In genomic region chr6:132194529-132194928, GRCh38 we compare ENCODE assay signal across 19 cellular contexts.
DNase-seq lines count a peak whose midpoint lies in the region; ATAC-seq, FAIRE-seq and TF ChIP-seq lines count a peak whose summit lies in the region.
"Had no signal": no experiment of that assay in that cellular context is flagged by ENCODE, and none has a peak within 500 bp of the region (broad histone marks: within the 10 kb centered on the region; RNA-seq: fewer than 3 reads in every experiment).

No MANE protein-coding gene starts in this region.

- H2AFZ ChIP-seq in GM12878 (ENCODE audit: control insufficient read depth, low read depth, low read length) (no peak overlapping the region), Karpas-422 (ENCODE audit: low read length) (no peak overlapping the region)
- H2AFZ ChIP-seq: GM23248 had no signal

- no TSS peak for BruUV-seq in GM12878 (replicated peaks; lab: Mats Ljungman, UMichigan)

- TF ChIP-seq RAD21 in GM12878 (IDR thresholded peaks at IDR 0.05; ENCODE audit: insufficient read depth, low read depth, low read length): no peak

- FAIRE-seq in GM12878 (lab: Jason Lieb, UNC): no peak
- FAIRE-seq: D721Med, GM12892, H54 had no signal

- intact Hi-C loops in GM12878 (cut with micrococcal nuclease; ENCODE audit: unreplicated experiment) (no loop called here), lower lobe of right lung (cut with DNase I) (no loop called here)

- H3K36me3 ChIP-seq in GM12878 (ENCODE audit: control insufficient read depth in 2 of 2, insufficient read depth in 2 of 2, low read length in 1 of 2) (no peaks in the 10 kb centered on the region), lower lobe of right lung (no peaks in the 10 kb centered on the region), Karpas-422 (ENCODE audit: insufficient read depth, low read length) (no peaks in the 10 kb centered on the region)

- H3K27me3 ChIP-seq in GM12878 (replicated peaks in 1 of 2; ENCODE audit: control insufficient read depth in 2 of 2, insufficient read depth in 2 of 2, low read length in 1 of 2): no peaks in the 10 kb centered on the region
- no peaks in the 10 kb centered on the region for H3K27me3 ChIP-seq in lower lobe of right lung (ENCODE audit: low read depth)
- H3K27me3 ChIP-seq in Karpas-422 (ENCODE audit: low read length): no peaks in the 10 kb centered on the region

- H3K9me3 Mint-ChIP-seq in activated CD4-positive, alpha-beta memory T cell treated with anti-CD3 and anti-CD28 coated beads, Interleukin-2, amount 10 ng/mL, durations not matched to agents 7 days and 5 days: no peaks in the 10 kb centered on the region
- H3K9me3 Mint-ChIP-seq: CD4-positive, alpha-beta T cell had no signal

- H3K4me1 ChIP-seq in GM12878 (ENCODE audit: control insufficient read depth, insufficient read depth, low read length): no peaks in the 10 kb centered on the region
- no peaks in the 10 kb centered on the region for H3K4me1 ChIP-seq in lower lobe of right lung
- no peaks in the 10 kb centered on the region for H3K4me1 ChIP-seq in Karpas-422 (ENCODE audit: low read length)
- H3K4me1 ChIP-seq: Caco-2 had no signal

- H3K9me2 ChIP-seq in Karpas-422 (replicated peaks; ENCODE audit: insufficient read depth, low read length): no peaks in the 10 kb centered on the region

- H4K20me1 ChIP-seq in GM12878 (ENCODE audit: control insufficient read depth, insufficient read depth) (no peaks in the 10 kb centered on the region), Karpas-422 (ENCODE audit: insufficient read depth, low read depth, low read length) (no peaks in the 10 kb centered on the region)

- RAD21 ChIA-PET in GM12878 (lab: Charles Lee; ENCODE audit: unreplicated experiment): no interaction called here

- no peak for TF ChIP-seq POLR2A in GM12878 (IDR thresholded peaks at IDR 0.05; ENCODE audit: low read depth, low read length)

- H3K4me2 ChIP-seq in GM12878 (ENCODE audit: control insufficient read depth, insufficient read depth) (no peak overlapping the region), Karpas-422 (ENCODE audit: low read depth, low read length, poor library complexity, severe bottlenecking) (no peak overlapping the region)
- H3K4me2 ChIP-seq: KMS-11 had no signal

- H3K27ac ChIP-seq in GM12878 (ENCODE audit: control insufficient read depth, insufficient read depth) (no peak overlapping the region), lower lobe of right lung (no peak overlapping the region), Karpas-422 (ENCODE audit: low read length) (no peak overlapping the region)
- H3K27ac ChIP-seq: C4-2B, GM23248, HL-60, KMS-11 had no signal

- no peak overlapping the region for H3K4me3 Mint-ChIP-seq in activated CD4-positive, alpha-beta memory T cell treated with anti-CD3 and anti-CD28 coated beads, Interleukin-2, amount 10 ng/mL, durations not matched to agents 7 days and 5 days
- H3K4me3 Mint-ChIP-seq: CD4-positive, alpha-beta T cell had no signal

- H3K4me3 ChIP-seq in GM12878 (no peak overlapping the region), lower lobe of right lung (no peak overlapping the region), Karpas-422 (ENCODE audit: low read length) (no peak overlapping the region)
- H3K4me3 ChIP-seq: GM23248 had no signal

- in situ Hi-C loops in GM12878 (cut with MboI): no loop called here

- no peaks in the 10 kb centered on the region for H3K4me1 Mint-ChIP-seq in activated CD4-positive, alpha-beta memory T cell treated with anti-CD3 and anti-CD28 coated beads, Interleukin-2, amount 10 ng/mL, durations not matched to agents 7 days and 5 days

- no peak for TF ChIP-seq EP300 in GM12878 (IDR thresholded peaks at IDR 0.05; ENCODE audit: borderline replicate concordance in 1 of 2, control insufficient read depth in 1 of 2, low read depth in 2 of 2, low read length in 2 of 2)

- no peaks in the 10 kb centered on the region for H3K36me3 Mint-ChIP-seq in activated CD4-positive, alpha-beta memory T cell treated with anti-CD3 and anti-CD28 coated beads, Interleukin-2, amount 10 ng/mL, durations not matched to agents 7 days and 5 days (ENCODE audit: low read depth)

- CTCF ChIA-PET in GM12878 (lab: Yijun Ruan, JAX): no interaction called here
- CTCF ChIA-PET in activated CD4-positive, alpha-beta memory T cell treated with anti-CD3 and anti-CD28 coated beads, Interleukin-2, amount 10 ng/mL, durations not matched to agents 7 days and 5 days (lab: Charles Lee): no interaction called here

- ATAC-seq in GM18867 (IDR thresholded peaks at IDR 0.05; ENCODE audit: unreplicated experiment) (peak; percentile 61), GM19395 (IDR thresholded peaks at IDR 0.05; ENCODE audit: unreplicated experiment) (peak; percentile 53), HG03354 (IDR thresholded peaks at IDR 0.05; ENCODE audit: poor library complexity, severe bottlenecking, unreplicated experiment) (peak; percentile 47), GM12878 (peak; percentile 41; the same call in 2 of the 3 replicates), lower lobe of right lung (no peak)

- no peak overlapping the region for H3K27ac Mint-ChIP-seq in activated CD4-positive, alpha-beta memory T cell treated with anti-CD3 and anti-CD28 coated beads, Interleukin-2, amount 10 ng/mL, durations not matched to agents 7 days and 5 days
- H3K27ac Mint-ChIP-seq: CD4-positive, alpha-beta T cell had no signal

- H3K9me3 ChIP-seq in GM12878 (replicated peaks; ENCODE audit: control insufficient read depth, insufficient read depth, low read length) (no peaks in the 10 kb centered on the region), lower lobe of right lung (no peaks in the 10 kb centered on the region), Karpas-422 (ENCODE audit: low read length) (no peaks in the 10 kb centered on the region)
- H3K9me3 ChIP-seq: Caco-2 had no signal

- H3K79me2 ChIP-seq in GM12878 (ENCODE audit: control insufficient read depth, insufficient read depth, low read length): no peaks in the 10 kb centered on the region
- H3K79me2 ChIP-seq in Karpas-422 (ENCODE audit: low read length): no peaks in the 10 kb centered on the region

- TF ChIP-seq CTCF in GM12878 (IDR thresholded peaks at IDR 0.05 in 2 of 3, conservative IDR thresholded peaks at IDR 0.05 in 1 of 3; ENCODE audit: control insufficient read depth in 2 of 3, extremely low read depth in 1 of 3, insufficient read depth in 1 of 3, low read depth in 3 of 3, low read length in 3 of 3) (no peak), lower lobe of right lung (IDR thresholded peaks at IDR 0.05) (no peak)

- 8% methylated on average over 3 of the region's 3 CpGs for WGBS in GM12878 (ENCODE audit: insufficient coverage, insufficient replicate concordance, low lambda C conversion rate, missing lambda C conversion rate)

- SMC1A ChIA-PET in GM12878 (lab: Charles Lee; ENCODE audit: uncharacterized antibody, unreplicated experiment): no interaction called here

- POLR2A ChIA-PET in GM12878 (lab: Charles Lee): no interaction called here
- POLR2A ChIA-PET in activated CD4-positive, alpha-beta memory T cell treated with anti-CD3 and anti-CD28 coated beads, Interleukin-2, amount 10 ng/mL, durations not matched to agents 7 days and 5 days (lab: Charles Lee): no interaction called here

- H3K9ac ChIP-seq in GM12878 (ENCODE audit: control insufficient read depth, insufficient read depth, low read length): no peak overlapping the region
- H3K9ac ChIP-seq in Karpas-422 (ENCODE audit: low read length): no peak overlapping the region
- H3K9ac ChIP-seq: GM23248, KMS-11 had no signal

- DNase-seq in GM12878 (ENCODE audit: low read depth, low spot score) (no peak), lower lobe of right lung (no peak), Karpas-422 (no peak)
- no peak for DNase-seq in stimulated activated CD8-positive, alpha-beta memory T cell treated with anti-CD3 and anti-CD28 coated beads, Interleukin-4, amount 100 ng/mL, for 48 hours
- no peak for DNase-seq in activated CD4-positive, alpha-beta memory T cell treated with anti-CD3 and anti-CD28 coated beads, Interleukin-2, amount 10 ng/mL, durations not matched to agents 7 days and 5 days
- DNase-seq: AML-193; Caco-2; CD4-positive, alpha-beta T cell; GM23248; HCEC 1CT had no signal

- no peaks in the 10 kb centered on the region for H3K27me3 Mint-ChIP-seq in activated CD4-positive, alpha-beta memory T cell treated with anti-CD3 and anti-CD28 coated beads, Interleukin-2, amount 10 ng/mL, durations not matched to agents 7 days and 5 days
- H3K27me3 Mint-ChIP-seq: CD4-positive, alpha-beta T cell had no signal

TF ChIP-seq in GM12878, 131 proteins besides CTCF, POLR2A, EP300 and RAD21 (continues in another document):
- TF ChIP-seq ESRRA (IDR thresholded peaks at IDR 0.05; ENCODE audit: low read length): no peak
- TF ChIP-seq, protein P1, sequence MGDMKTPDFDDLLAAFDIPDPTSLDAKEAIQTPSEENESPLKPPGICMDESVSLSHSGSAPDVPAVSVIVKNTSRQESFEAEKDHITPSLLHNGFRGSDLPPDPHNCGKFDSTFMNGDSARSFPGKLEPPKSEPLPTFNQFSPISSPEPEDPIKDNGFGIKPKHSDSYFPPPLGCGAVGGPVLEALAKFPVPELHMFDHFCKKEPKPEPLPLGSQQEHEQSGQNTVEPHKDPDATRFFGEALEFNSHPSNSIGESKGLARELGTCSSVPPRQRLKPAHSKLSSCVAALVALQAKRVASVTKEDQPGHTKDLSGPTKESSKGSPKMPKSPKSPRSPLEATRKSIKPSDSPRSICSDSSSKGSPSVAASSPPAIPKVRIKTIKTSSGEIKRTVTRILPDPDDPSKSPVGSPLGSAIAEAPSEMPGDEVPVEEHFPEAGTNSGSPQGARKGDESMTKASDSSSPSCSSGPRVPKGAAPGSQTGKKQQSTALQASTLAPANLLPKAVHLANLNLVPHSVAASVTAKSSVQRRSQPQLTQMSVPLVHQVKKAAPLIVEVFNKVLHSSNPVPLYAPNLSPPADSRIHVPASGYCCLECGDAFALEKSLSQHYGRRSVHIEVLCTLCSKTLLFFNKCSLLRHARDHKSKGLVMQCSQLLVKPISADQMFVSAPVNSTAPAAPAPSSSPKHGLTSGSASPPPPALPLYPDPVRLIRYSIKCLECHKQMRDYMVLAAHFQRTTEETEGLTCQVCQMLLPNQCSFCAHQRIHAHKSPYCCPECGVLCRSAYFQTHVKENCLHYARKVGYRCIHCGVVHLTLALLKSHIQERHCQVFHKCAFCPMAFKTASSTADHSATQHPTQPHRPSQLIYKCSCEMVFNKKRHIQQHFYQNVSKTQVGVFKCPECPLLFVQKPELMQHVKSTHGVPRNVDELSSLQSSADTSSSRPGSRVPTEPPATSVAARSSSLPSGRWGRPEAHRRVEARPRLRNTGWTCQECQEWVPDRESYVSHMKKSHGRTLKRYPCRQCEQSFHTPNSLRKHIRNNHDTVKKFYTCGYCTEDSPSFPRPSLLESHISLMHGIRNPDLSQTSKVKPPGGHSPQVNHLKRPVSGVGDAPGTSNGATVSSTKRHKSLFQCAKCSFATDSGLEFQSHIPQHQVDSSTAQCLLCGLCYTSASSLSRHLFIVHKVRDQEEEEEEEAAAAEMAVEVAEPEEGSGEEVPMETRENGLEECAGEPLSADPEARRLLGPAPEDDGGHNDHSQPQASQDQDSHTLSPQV (IDR thresholded peaks at IDR 0.05): no peak
- no peak for TF ChIP-seq SP1 (IDR thresholded peaks at IDR 0.05; ENCODE audit: low read depth, low read length)
- TF ChIP-seq BMI1 (IDR thresholded peaks at IDR 0.05; ENCODE audit: borderline replicate concordance): no peak
- no peak for TF ChIP-seq ZZZ3 (IDR thresholded peaks at IDR 0.05; ENCODE audit: control insufficient read depth, insufficient read length, low read depth)
- TF ChIP-seq MEF2B (IDR thresholded peaks at IDR 0.05; ENCODE audit: partially characterized antibody, poor library complexity, severe bottlenecking): no peak

Comparison
In these comparisons a context has a peak if more than half of its experiments do, and no peak if none do; other contexts are left out.
1. ATAC-seq: peak in GM18867 (single experiment), GM19395 (single experiment), HG03354 (single experiment) and GM12878 (single experiment); none in lower lobe of right lung (0 of 2).